Comparison of ENCODE assay signal across 19 cellular contexts in genomic region chr10:53102424-53102823, GRCh38.
A peak's percentile ranks its signal among the peaks of the same experiment; 100 is the strongest.
DNase-seq lines count a peak whose midpoint lies in the region; ATAC-seq, FAIRE-seq and TF ChIP-seq lines count a peak whose summit lies in the region.
"Had no signal": no experiment of that assay in that cellular context is flagged by ENCODE, and none has a peak within 500 bp of the region (broad histone marks: within the 10 kb centered on the region; RNA-seq: fewer than 3 reads in every experiment).

No MANE protein-coding gene starts in this region.

- TF ChIP-seq EP300 in H1 (IDR thresholded peaks at IDR 0.05; ENCODE audit: borderline replicate concordance in 1 of 2, low read depth in 2 of 2, low read length in 2 of 2), result no peak

- H4K91ac ChIP-seq in H1 (replicated peaks; ENCODE audit: insufficient read length, low read length), result no peak overlapping the region

- intact Hi-C loops in PC-3 (cut with micrococcal nuclease), result loop anchor here (2.0 to 5.0 kb wide), 3 partner anchors 24 to 285 kb away; no protein-coding TSS in a partner anchor
- intact Hi-C loops in activated CD4-positive, alpha-beta memory T cell treated with anti-CD3 and anti-CD28 coated beads for 36 hours (cut with micrococcal nuclease), result no loop called here
- intact Hi-C loops in kidney (cut with DNase I), result no loop called here

- no peak overlapping the region for H2BK5ac ChIP-seq in H1 (ENCODE audit: low read depth, low read length)

- H3K27me3 Mint-ChIP-seq in activated CD4-positive, alpha-beta memory T cell treated with anti-CD3 and anti-CD28 coated beads for 36 hours, result no peaks in the 10 kb centered on the region
- H3K27me3 Mint-ChIP-seq: CD4-positive, alpha-beta memory T cell had no signal

- H3K27ac ChIP-seq in PC-3 (ENCODE audit: low read length) (no peak overlapping the region), H1 (ENCODE audit: low read depth, low read length) (no peak overlapping the region), parathyroid adenoma (no peak overlapping the region), kidney (ENCODE audit: low read depth in 2 of 2, low read length in 2 of 2) (no peak overlapping the region)
- H3K27ac ChIP-seq: GM23248 had no signal

- CTCF ChIA-PET in PC-3 (lab: Charles Lee) (interaction anchor here (0.6 to 1.4 kb wide), 2 partner anchors 118 to 284 kb away, joined by 3 read pairs; no protein-coding TSS in a partner anchor), H1 (lab: Charles Lee; ENCODE audit: partially characterized antibody) (no interaction called here)
- CTCF ChIA-PET in activated CD4-positive, alpha-beta memory T cell treated with anti-CD3 and anti-CD28 coated beads for 36 hours (lab: Charles Lee), result no interaction called here

- no peak overlapping the region for H3K56ac ChIP-seq in H1 (replicated peaks; ENCODE audit: insufficient read length, low read depth, low read length)

- no peak overlapping the region for H4K8ac ChIP-seq in H1 (ENCODE audit: extremely low read depth, insufficient read depth, low read length)

- ATAC-seq in GM18868 (IDR thresholded peaks at IDR 0.05; ENCODE audit: unreplicated experiment) (peak; percentile 65), PC-3 (peak; percentile 99)
- ATAC-seq: HCT116 had no signal

- H3K9ac ChIP-seq in PC-3 (ENCODE audit: low read length) (no peak overlapping the region), H1 (replicated peaks in 1 of 4; ENCODE audit: extremely low read depth in 1 of 4, low read depth in 3 of 4, low read length in 3 of 4) (no peak overlapping the region), parathyroid adenoma (no peak overlapping the region), kidney (ENCODE audit: low read length in 2 of 2) (no peak overlapping the region)
- H3K9ac ChIP-seq: GM23248 had no signal

- no peaks in the 10 kb centered on the region for H4K20me1 ChIP-seq in PC-3 (ENCODE audit: low read length)
- H4K20me1 ChIP-seq in H1 (replicated peaks in 1 of 2; ENCODE audit: control insufficient read depth in 1 of 2, insufficient read depth in 2 of 2, low read length in 2 of 2), result no peaks in the 10 kb centered on the region

- no peak overlapping the region for H2AFZ ChIP-seq in PC-3 (ENCODE audit: low read length)
- peak overlapping the region; percentile 46; the same call in 1 of the 2 replicates for H2AFZ ChIP-seq in H1 (ENCODE audit: low read length)
- H2AFZ ChIP-seq in parathyroid adenoma, result peak overlapping the region; percentile 4
- H2AFZ ChIP-seq: GM23248 had no signal

- no peaks in the 10 kb centered on the region for H3K79me1 ChIP-seq in H1 (ENCODE audit: low read depth, low read length)

- H3K9me3 Mint-ChIP-seq in activated CD4-positive, alpha-beta memory T cell treated with anti-CD3 and anti-CD28 coated beads for 36 hours, result peaks cover 8% of the 10 kb centered on the region

- H2BK120ac ChIP-seq in H1 (replicated peaks; ENCODE audit: low read depth, low read length), result no peak overlapping the region

- no peaks in the 10 kb centered on the region for H3K36me3 ChIP-seq in PC-3 (ENCODE audit: low read depth, low read length)
- H3K36me3 ChIP-seq in H1 (ENCODE audit: control insufficient read depth in 2 of 4, insufficient read depth in 4 of 4, low read length in 3 of 4), result no peaks in the 10 kb centered on the region
- H3K36me3 ChIP-seq in parathyroid adenoma (ENCODE audit: control insufficient read depth, insufficient read depth, low read length), result no peaks in the 10 kb centered on the region
- H3K36me3 ChIP-seq in kidney (ENCODE audit: control insufficient read depth in 1 of 2, insufficient read depth in 2 of 2, low read length in 2 of 2), result no peaks in the 10 kb centered on the region

- no peak overlapping the region for H3K14ac ChIP-seq in H1 (ENCODE audit: insufficient read length)

- no peak overlapping the region for H4K5ac ChIP-seq in H1 (ENCODE audit: insufficient read length, low read depth, low read length)

- H2BK20ac ChIP-seq in H1 (ENCODE audit: low read length), result no peak overlapping the region

- TF ChIP-seq CTCF in PC-3 (conservative IDR thresholded peaks at IDR 0.05; ENCODE audit: low read depth, low read length) (no peak), H1 (IDR thresholded peaks at IDR 0.05; ENCODE audit: control extremely low read depth in 1 of 3, insufficient read depth in 1 of 3, low read depth in 1 of 3, low read length in 3 of 3) (no peak), parathyroid adenoma (IDR thresholded peaks at IDR 0.05) (no peak), kidney (IDR thresholded peaks at IDR 0.05; ENCODE audit: borderline replicate concordance, extremely low read depth, insufficient read depth) (no peak)

- no peaks in the 10 kb centered on the region for H3K36me3 Mint-ChIP-seq in activated CD4-positive, alpha-beta memory T cell treated with anti-CD3 and anti-CD28 coated beads for 36 hours
- H3K36me3 Mint-ChIP-seq: CD4-positive, alpha-beta memory T cell had no signal

- H3K4me1 ChIP-seq in PC-3 (ENCODE audit: insufficient read depth, low read length), result peaks cover 13% of the 10 kb centered on the region
- peaks cover 0 to under 1% (median 0%) of the 10 kb centered on the region in 4 experiments; a peak in 1 of 7 replicates for H3K4me1 ChIP-seq in H1 (replicated peaks in 1 of 4; ENCODE audit: control insufficient read depth in 3 of 4, insufficient read depth in 4 of 4, low read length in 3 of 4)
- H3K4me1 ChIP-seq in parathyroid adenoma, result no peaks in the 10 kb centered on the region
- H3K4me1 ChIP-seq in kidney (ENCODE audit: control insufficient read depth in 1 of 2, insufficient read depth in 1 of 2, low read depth in 1 of 2, low read length in 2 of 2), result no peaks in the 10 kb centered on the region

- H2AK5ac ChIP-seq in H1 (ENCODE audit: low read depth, low read length), result no peak overlapping the region

- H3K23me2 ChIP-seq in H1 (ENCODE audit: low read depth, low read length), result no peaks in the 10 kb centered on the region

- no peak for TF ChIP-seq RAD21 in H1 (IDR thresholded peaks at IDR 0.05 in 1 of 2, conservative IDR thresholded peaks at IDR 0.05 in 1 of 2; ENCODE audit: low read depth in 2 of 2, low read length in 2 of 2)

- no peak overlapping the region for H3K27ac Mint-ChIP-seq in activated CD4-positive, alpha-beta memory T cell treated with anti-CD3 and anti-CD28 coated beads for 36 hours
- H3K27ac Mint-ChIP-seq: CD4-positive, alpha-beta memory T cell; H9 had no signal

- no peak for TF ChIP-seq POLR2A in H1 (IDR thresholded peaks at IDR 0.05; ENCODE audit: control extremely low read depth in 1 of 2, low read depth in 2 of 2, low read length in 2 of 2)

- H3K27me3 ChIP-seq in PC-3 (ENCODE audit: low read length), result no peaks in the 10 kb centered on the region
- peaks cover 0 to 1% (median 0%) of the 10 kb centered on the region in 4 experiments; a peak in 1 of 7 replicates for H3K27me3 ChIP-seq in H1 (replicated peaks in 1 of 4; ENCODE audit: control insufficient read depth in 3 of 4, extremely low read depth in 1 of 4, insufficient read depth in 3 of 4, low read length in 3 of 4)
- no peaks in the 10 kb centered on the region for H3K27me3 ChIP-seq in parathyroid adenoma (ENCODE audit: control insufficient read depth, insufficient read depth, low read length)

- no peaks in the 10 kb centered on the region for H3K9me2 ChIP-seq in PC-3 (replicated peaks; ENCODE audit: low read length)

- FAIRE-seq in H1 (lab: Jason Lieb, UNC), result peak; percentile 39
- no peak for FAIRE-seq in GM19239 (lab: Jason Lieb, UNC)
- no peak for FAIRE-seq in kidney (lab: Jason Lieb, UNC)
- FAIRE-seq: G401.6, GM12892 had no signal

- no peak overlapping the region for H3K4me3 Mint-ChIP-seq in activated CD4-positive, alpha-beta memory T cell treated with anti-CD3 and anti-CD28 coated beads for 36 hours
- H3K4me3 Mint-ChIP-seq: CD4-positive, alpha-beta memory T cell; H9 had no signal

- no peak overlapping the region for H3K18ac ChIP-seq in H1 (ENCODE audit: extremely low read depth, low read length)

- no peak overlapping the region for H3K4ac ChIP-seq in H1 (replicated peaks; ENCODE audit: insufficient read length, low read depth, low read length)

- H3K79me2 ChIP-seq in PC-3 (ENCODE audit: low read length), result no peaks in the 10 kb centered on the region
- no peaks in the 10 kb centered on the region for H3K79me2 ChIP-seq in H1 (ENCODE audit: control insufficient read depth in 1 of 2, insufficient read depth in 2 of 2, low read length in 2 of 2)
- no peaks in the 10 kb centered on the region for H3K79me2 ChIP-seq in parathyroid adenoma

- H3K9me3 ChIP-seq in PC-3 (ENCODE audit: low read length) (no peaks in the 10 kb centered on the region), H1 (ENCODE audit: insufficient read depth in 2 of 2, low read depth in 1 of 2, low read length in 1 of 2) (peaks cover 6 to 7% of the 10 kb centered on the region in 2 experiments; a peak in 3 of 4 replicates), parathyroid adenoma (ENCODE audit: control insufficient read depth, low read length) (no peaks in the 10 kb centered on the region), kidney (ENCODE audit: control insufficient read depth in 1 of 2, low read length in 2 of 2) (no peaks in the 10 kb centered on the region)

- BruUV-seq in PC-3 (replicated peaks; lab: Mats Ljungman, UMichigan), result no TSS peak

- no peak overlapping the region for H3K23ac ChIP-seq in H1 (ENCODE audit: insufficient read length)

- WGBS in H1 (ENCODE audit: extremely low coverage in 1 of 2, insufficient coverage in 1 of 2, insufficient read length in 1 of 2, insufficient replicate concordance in 2 of 2, low coverage in 1 of 2, low lambda C conversion rate in 2 of 2, missing lambda C conversion rate in 1 of 2), 2 experiments, result 91% methylated on average over 4 of the region's 4 CpGs; no CpG with 5 or more reads in 1 of the 2 experiments

- H3K4me2 ChIP-seq in PC-3 (ENCODE audit: low read length), result peak overlapping the region; percentile 7
- H3K4me2 ChIP-seq in H1 (ENCODE audit: insufficient read depth in 1 of 2, low read depth in 2 of 2, low read length in 2 of 2), result no peak overlapping the region
- no peak overlapping the region for H3K4me2 ChIP-seq in parathyroid adenoma (ENCODE audit: low read length)

- no peak overlapping the region for H2BK12ac ChIP-seq in H1 (ENCODE audit: low read depth, low read length)

- no peak overlapping the region for H2BK15ac ChIP-seq in H1 (ENCODE audit: low read length)

- POLR2A ChIA-PET in PC-3 (lab: Charles Lee; ENCODE audit: unreplicated experiment), result interaction anchor here (0.7 kb wide), 1 partner anchor 18 kb away, joined by 3 read pairs; no protein-coding TSS in a partner anchor
- POLR2A ChIA-PET in H1 (lab: Charles Lee; ENCODE audit: partially characterized antibody), result no interaction called here
- POLR2A ChIA-PET in activated CD4-positive, alpha-beta memory T cell treated with anti-CD3 and anti-CD28 coated beads for 36 hours (lab: Charles Lee), result no interaction called here

- DNase-seq in PC-3 (peak; percentile 90), H1 (ENCODE audit: low read depth in 1 of 2, low spot score in 2 of 2) (no peak), GM19239 (ENCODE audit: insufficient read length, low spot score) (no peak), kidney (no peak)
- no peak for DNase-seq in activated CD4-positive, alpha-beta memory T cell treated with anti-CD3 and anti-CD28 coated beads for 36 hours
- no peak for DNase-seq in activated CD8-positive, alpha-beta memory T cell treated with anti-CD3 and anti-CD28 coated beads, Interleukin-2, amount 50 U/mL, for 48 hours
- DNase-seq: C1 segment of cervical spinal cord; Calu3; CD4-positive, alpha-beta memory T cell; COR-L47; DMS53; DMS79 treated with DMSO at 0.1 percent for 48 hours; GM23248; H9 had no signal

- H3K4me3 ChIP-seq in PC-3 (ENCODE audit: low read length) (no peak overlapping the region), H1 (ENCODE audit: extremely low read depth in 1 of 4, insufficient read depth in 2 of 4, low read depth in 3 of 4, low read length in 4 of 4) (no peak overlapping the region), parathyroid adenoma (ENCODE audit: low read depth, low read length) (no peak overlapping the region), kidney (ENCODE audit: low read length in 2 of 2) (no peak overlapping the region)
- H3K4me3 ChIP-seq: GM23248 had no signal

- no peaks in the 10 kb centered on the region for H3F3A ChIP-seq in PC-3 (ENCODE audit: low read length, unreplicated experiment)

- H3K4me1 Mint-ChIP-seq in activated CD4-positive, alpha-beta memory T cell treated with anti-CD3 and anti-CD28 coated beads for 36 hours (ENCODE audit: low read depth), result no peaks in the 10 kb centered on the region
- H3K4me1 Mint-ChIP-seq: CD4-positive, alpha-beta memory T cell had no signal
